21 cellular contexts compared by ENCODE assay signal in genomic region chr10:119359025-119359424, GRCh38.
"Had no signal": no experiment of that assay in that cellular context is flagged by ENCODE, and none has a peak within 500 bp of the region (broad histone marks: within the 10 kb centered on the region; RNA-seq: fewer than 3 reads in every experiment).

No MANE protein-coding gene starts in this region.

- H3K27ac Mint-ChIP-seq: nephron progenitor cell; stimulated activated naive CD8-positive, alpha-beta T cell treated with anti-CD3 and anti-CD28 coated beads, Interleukin-15, Interleukin-2, amounts not matched to agents 100 ng/mL and 50 ng/mL, for 24 hours had no signal

- H3K27ac ChIP-seq: cardiac muscle cell, coronary artery, prostate gland, thoracic aorta, transverse colon had no signal

- H3K27me3 Mint-ChIP-seq: effector memory CD8-positive, alpha-beta T cell; naive thymus-derived CD8-positive, alpha-beta T cell; stimulated activated naive B cell treated with anti-CD40 and anti-IgM and Interleukin-4, amounts not matched to agents 10 μg/mL and 1 μg/mL and 100 μg/mL, for 72 hours; stimulated activated naive CD8-positive, alpha-beta T cell treated with anti-CD3 and anti-CD28 coated beads, Interleukin-15, Interleukin-2, amounts not matched to agents 100 ng/mL and 50 ng/mL, for 24 hours had no signal

- DNase-seq: dermis blood vessel endothelial cell; effector memory CD8-positive, alpha-beta T cell; hypothalamus; mesenchymal stem cell; midbrain; naive thymus-derived CD8-positive, alpha-beta T cell; nephron progenitor cell; nucleus accumbens; stimulated activated CD4-positive, alpha-beta T cell treated with anti-CD3 and anti-CD28 coated beads, Interleukin-12 subunit alpha, Interleukin-12 subunit beta, amount 100 ng/mL, for 4 hours; stimulated activated CD4-positive, alpha-beta T cell treated with anti-CD3 and anti-CD28 coated beads, Interleukin-2, amount 100 ng/mL, for 24 hours; stimulated activated CD4-positive, alpha-beta T cell treated with anti-CD3 and anti-CD28 coated beads, Interleukin-4, amount 100 ng/mL, for 24 hours; stimulated activated naive B cell treated with anti-CD40 and anti-IgM and Interleukin-4, amounts not matched to agents 10 μg/mL and 1 μg/mL and 100 μg/mL, for 72 hours; transverse colon had no signal

- H3K36me3 ChIP-seq: cardiac muscle cell, prostate gland, thoracic aorta, transverse colon had no signal

- ATAC-seq: effector memory CD8-positive, alpha-beta T cell; naive thymus-derived CD8-positive, alpha-beta T cell; right cardiac atrium; stimulated activated naive B cell treated with anti-CD40 and anti-IgM and Interleukin-4, amounts not matched to agents 10 μg/mL and 1 μg/mL and 100 μg/mL, for 72 hours had no signal

- H3K4me3 ChIP-seq: cardiac muscle cell, coronary artery, lung, prostate gland, smooth muscle cell, thoracic aorta, transverse colon had no signal

- H3K9me3 ChIP-seq: prostate gland, thoracic aorta had no signal

- H3K4me1 ChIP-seq: prostate gland had no signal

- H3K4me3 Mint-ChIP-seq: effector memory CD8-positive, alpha-beta T cell; naive thymus-derived CD8-positive, alpha-beta T cell; nephron progenitor cell; stimulated activated naive B cell treated with anti-CD40 and anti-IgM and Interleukin-4, amounts not matched to agents 10 μg/mL and 1 μg/mL and 100 μg/mL, for 72 hours; stimulated activated naive CD8-positive, alpha-beta T cell treated with anti-CD3 and anti-CD28 coated beads, Interleukin-15, Interleukin-2, amounts not matched to agents 100 ng/mL and 50 ng/mL, for 24 hours had no signal

- H3K27me3 ChIP-seq: cardiac muscle cell, transverse colon had no signal
